Comparison of ENCODE assay signal across 28 cellular contexts in genomic region chr11:119678351-119678750, GRCh38.
"Had no signal": no experiment of that assay in that cellular context is flagged by ENCODE, and none has a peak within 500 bp of the region (broad histone marks: within the 10 kb centered on the region; RNA-seq: fewer than 3 reads in every experiment).

No MANE protein-coding gene starts in this region.

- H3K9me3 ChIP-seq: ovary, psoas muscle, right lobe of liver, sigmoid colon, stomach, thoracic aorta, thyroid gland, tibial nerve, upper lobe of left lung, vagina had no signal

- ATAC-seq: natural killer cell treated with Interleukin-12 subunit alpha and Interleukin-12 subunit beta and Interleukin-15 and Interleukin-18, amount 100 ng/mL, for 72 hours; psoas muscle; right cardiac atrium; right lobe of liver; stimulated activated effector memory CD8-positive, alpha-beta T cell treated with anti-CD3 and anti-CD28 coated beads, Interleukin-12 subunit alpha, Interleukin-12 subunit beta, amount 100 ng/mL, for 72 hours; stimulated activated naive B cell treated with anti-CD40 and anti-IgM and Interleukin-4, amounts not matched to agents 10 μg/mL and 1 μg/mL and 100 μg/mL, for 72 hours had no signal

- H3K9ac ChIP-seq: parathyroid adenoma had no signal

- H3K27me3 ChIP-seq: ovary, right lobe of liver, sigmoid colon, stomach, thyroid gland, tibial nerve, upper lobe of left lung, vagina had no signal

- H3K4me1 ChIP-seq: parathyroid adenoma, psoas muscle, right lobe of liver had no signal

- FAIRE-seq: small intestine, urothelium cell line had no signal

- H3K9me3 Mint-ChIP-seq: natural killer cell treated with Interleukin-12 subunit alpha and Interleukin-12 subunit beta and Interleukin-15 and Interleukin-18, amount 100 ng/mL, for 72 hours; neural crest cell; stimulated activated effector memory CD8-positive, alpha-beta T cell treated with anti-CD3 and anti-CD28 coated beads, Interleukin-12 subunit alpha, Interleukin-12 subunit beta, amount 100 ng/mL, for 72 hours; stimulated activated naive CD8-positive, alpha-beta T cell treated with anti-CD3 and anti-CD28 coated beads, Interleukin-15, Interleukin-2, amounts not matched to agents 100 ng/mL and 50 ng/mL, for 24 hours had no signal

- H3K36me3 Mint-ChIP-seq: natural killer cell treated with Interleukin-12 subunit alpha and Interleukin-12 subunit beta and Interleukin-15 and Interleukin-18, amount 100 ng/mL, for 72 hours; stimulated activated effector memory CD8-positive, alpha-beta T cell treated with anti-CD3 and anti-CD28 coated beads, Interleukin-12 subunit alpha, Interleukin-12 subunit beta, amount 100 ng/mL, for 72 hours had no signal

- H3K4me3 ChIP-seq: ovary, psoas muscle, right lobe of liver, sigmoid colon, stomach, thoracic aorta, thyroid gland, tibial nerve, upper lobe of left lung, vagina had no signal

- H3K27ac Mint-ChIP-seq: natural killer cell treated with Interleukin-12 subunit alpha and Interleukin-12 subunit beta and Interleukin-15 and Interleukin-18, amount 100 ng/mL, for 72 hours; nephron progenitor cell; progenitor cell of endocrine pancreas; stimulated activated effector memory CD8-positive, alpha-beta T cell treated with anti-CD3 and anti-CD28 coated beads, Interleukin-12 subunit alpha, Interleukin-12 subunit beta, amount 100 ng/mL, for 72 hours; stimulated activated naive B cell treated with anti-CD40 and anti-IgM and Interleukin-4, amounts not matched to agents 10 μg/mL and 1 μg/mL and 100 μg/mL, for 72 hours; stimulated activated naive CD8-positive, alpha-beta T cell treated with anti-CD3 and anti-CD28 coated beads, Interleukin-15, Interleukin-2, amounts not matched to agents 100 ng/mL and 50 ng/mL, for 24 hours had no signal

- DNase-seq: nephron progenitor cell; occipital lobe; ovary; psoas muscle; right cardiac atrium; right lobe of liver; sigmoid colon; small intestine; stimulated activated CD4-positive, alpha-beta T cell treated with anti-CD3 and anti-CD28 coated beads, Interleukin-15, amount 100 ng/mL, for 24 hours; stimulated activated CD4-positive, alpha-beta T cell treated with anti-CD3 and anti-CD28 coated beads, Interleukin-2, amount 100 ng/mL, for 24 hours; stimulated activated CD4-positive, alpha-beta T cell treated with anti-CD3 and anti-CD28 coated beads, Interleukin-2, amount 100 ng/mL, for 48 hours; stimulated activated CD4-positive, alpha-beta T cell treated with anti-CD3 and anti-CD28 coated beads, Interleukin-4, amount 100 ng/mL, for 24 hours; stimulated activated naive B cell treated with anti-CD40 and anti-IgM and Interleukin-4, amounts not matched to agents 10 μg/mL and 1 μg/mL and 100 μg/mL, for 72 hours; stimulated activated naive CD4-positive, alpha-beta T cell treated with Interleukin-2 at 50 U/mL for 16 hours; stomach; thyroid gland; trophoblast cell; upper lobe of left lung had no signal

- H3K36me3 ChIP-seq: ovary, right lobe of liver, thyroid gland had no signal

- H3K27ac ChIP-seq: ovary, parathyroid adenoma, psoas muscle, right lobe of liver, sigmoid colon, stomach, thoracic aorta, thyroid gland, tibial nerve, upper lobe of left lung, vagina had no signal
